1 cellular context compared by ENCODE assay signal in the genomic region with DNA sequence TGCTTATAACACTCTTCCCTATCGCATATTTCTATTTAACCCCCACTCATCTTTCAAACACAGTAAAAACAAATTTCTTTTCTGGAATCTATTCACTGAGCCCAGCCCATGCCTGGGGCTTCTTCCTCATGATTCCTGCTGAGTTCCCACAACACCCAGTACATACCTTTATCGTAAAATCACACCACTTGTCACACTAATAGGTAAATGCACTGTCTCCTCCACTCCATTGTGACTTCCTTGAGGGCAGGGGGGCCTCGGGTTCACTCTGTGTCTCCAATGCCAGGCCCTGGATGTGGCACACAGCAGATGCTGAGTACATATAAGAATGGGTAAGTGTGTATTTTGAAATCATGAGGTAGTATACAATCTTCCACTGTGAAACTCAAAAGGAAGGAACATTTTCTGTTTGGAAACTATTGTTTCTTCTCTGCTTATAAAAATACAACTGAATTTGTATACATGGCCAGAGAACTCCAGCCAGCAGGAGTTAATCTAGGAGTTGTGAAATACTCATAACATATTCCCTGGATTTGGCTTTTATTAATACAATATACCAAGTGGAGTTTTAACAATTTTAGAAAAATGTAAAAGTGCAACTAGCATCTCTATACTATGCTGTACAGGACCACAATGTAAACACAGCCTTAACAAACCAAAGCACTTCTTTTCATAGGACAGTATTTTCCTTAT.
TF ChIP-seq lines count a peak whose summit lies in the region.

No MANE protein-coding gene starts in this region.

TF ChIP-seq in IMR-90, 13 proteins besides CTCF, POLR2A, EP300 and RAD21:
- TF ChIP-seq MXI1 (IDR thresholded peaks at IDR 0.05; ENCODE audit: borderline replicate concordance, low read depth, low read length) (no peak), CEBPB (IDR thresholded peaks at IDR 0.05; ENCODE audit: low read depth, low read length) (peak; percentile 52; the same call in 1 of the 2 replicates)
